17 cellular contexts compared by ENCODE assay signal in the genomic region with DNA sequence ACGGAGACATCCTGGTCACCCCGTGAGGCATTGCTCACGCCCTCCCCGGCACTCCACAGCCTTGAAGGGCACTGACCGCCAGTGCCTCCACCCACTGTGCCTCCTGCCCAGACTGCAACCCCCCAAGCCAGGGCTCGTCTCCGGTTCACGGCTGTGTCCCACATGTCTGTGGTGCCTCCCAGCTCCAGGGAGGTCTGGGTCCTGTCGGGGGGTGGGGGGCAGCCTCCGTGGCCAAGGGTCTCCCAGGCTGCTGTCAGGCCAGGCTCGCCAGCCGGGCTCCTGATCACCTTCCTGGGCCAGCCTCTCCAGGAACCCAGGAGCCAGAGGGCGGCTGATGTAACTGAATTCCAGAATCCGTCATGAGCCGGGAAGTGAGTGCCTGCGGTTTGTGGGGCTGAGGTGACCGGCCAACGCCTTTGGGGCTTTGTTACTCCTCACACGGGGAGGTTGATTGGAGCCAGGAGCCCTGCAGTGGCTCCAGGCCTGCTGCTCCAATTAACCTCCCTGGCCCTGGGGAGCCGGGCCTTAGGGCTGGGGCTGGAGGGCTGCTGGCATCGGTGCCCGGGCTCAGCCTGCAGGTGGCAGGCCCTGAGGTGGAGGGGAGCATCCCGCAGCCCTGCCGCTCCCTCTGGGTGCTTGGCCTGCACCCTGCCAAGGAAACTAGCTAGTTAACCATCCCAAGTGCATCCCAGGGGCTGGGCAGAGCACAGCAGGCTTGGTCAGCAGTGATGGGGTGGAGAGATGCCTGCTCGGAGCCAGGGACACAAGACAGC. TPM values are rescaled to one million over a fixed set of nuclear protein-coding genes. Genes with fewer than 3 reads are reported as not detected.
DNase-seq lines count a peak whose midpoint lies in the region; ATAC-seq and TF ChIP-seq lines count a peak whose summit lies in the region.
"Had no signal": no experiment of that assay in that cellular context is flagged by ENCODE, and none has a peak within 500 bp of the region (broad histone marks: within the 10 kb centered on the region; RNA-seq: fewer than 3 reads in every experiment).

No MANE protein-coding gene starts in this region.

- H3K27ac Mint-ChIP-seq in WTC11 (no peak overlapping the region), neural crest cell (ENCODE audit: unreplicated experiment) (peak overlapping the region; percentile 12)
- H3K27ac Mint-ChIP-seq in activated naive CD4-positive, alpha-beta T cell treated with anti-CD3 and anti-CD28 coated beads, Interleukin-2, amount 10 ng/mL, durations not matched to agents 7 days and 5 days, result no peak overlapping the region

- DNase-seq in AG20443 (ENCODE audit: low spot score) (peak; percentile 82), HK-2 (ENCODE audit: unreplicated experiment) (peak; percentile 51), WTC11 (ENCODE audit: low spot score) (no peak), neural crest cell (ENCODE audit: low read depth, low spot score) (no peak), GM10266 (ENCODE audit: extremely low spot score) (no peak)
- no peak for DNase-seq in stimulated activated CD4-positive, alpha-beta T cell treated with anti-CD3 and anti-CD28 coated beads, Interleukin-1b, Interleukin-23, amount 100 ng/mL, for 48 hours
- DNase-seq in activated naive CD4-positive, alpha-beta T cell treated with anti-CD3 and anti-CD28 coated beads, Interleukin-2, amount 10 ng/mL, durations not matched to agents 7 days and 5 days, result no peak
- DNase-seq: activated CD4-positive, alpha-beta T cell treated with anti-CD3 and anti-CD28 coated beads for 4 hours; activated naive CD4-positive, alpha-beta T cell treated with anti-CD3 and anti-CD28 coated beads, Interleukin-2, amount 50 U/mL, for 16 hours; DMS153; effector CD4-positive, alpha-beta T cell; left ventricle myocardium superior; NCI-H2081; NCI-H69; psoas muscle; stimulated activated CD4-positive, alpha-beta T cell treated with anti-CD3 and anti-CD28 coated beads, Interleukin-15, amount 100 ng/mL, for 24 hours had no signal

- H3K9me3 Mint-ChIP-seq in WTC11 (peaks cover 10% of the 10 kb centered on the region), neural crest cell (peaks cover 7% of the 10 kb centered on the region)
- peaks cover 10% of the 10 kb centered on the region for H3K9me3 Mint-ChIP-seq in activated naive CD4-positive, alpha-beta T cell treated with anti-CD3 and anti-CD28 coated beads, Interleukin-2, amount 10 ng/mL, durations not matched to agents 7 days and 5 days

- H3K27me3 Mint-ChIP-seq in WTC11 (ENCODE audit: low read depth) (peaks cover 70% of the 10 kb centered on the region), neural crest cell (ENCODE audit: low read depth) (peaks cover 17% of the 10 kb centered on the region)
- H3K27me3 Mint-ChIP-seq in activated naive CD4-positive, alpha-beta T cell treated with anti-CD3 and anti-CD28 coated beads, Interleukin-2, amount 10 ng/mL, durations not matched to agents 7 days and 5 days, result peaks cover 24% of the 10 kb centered on the region

- H3K36me3 Mint-ChIP-seq in WTC11 (peaks cover 9% of the 10 kb centered on the region), neural crest cell (ENCODE audit: low read depth) (peaks cover 4% of the 10 kb centered on the region)
- no peaks in the 10 kb centered on the region for H3K36me3 Mint-ChIP-seq in activated naive CD4-positive, alpha-beta T cell treated with anti-CD3 and anti-CD28 coated beads, Interleukin-2, amount 10 ng/mL, durations not matched to agents 7 days and 5 days

- H3K4me1 Mint-ChIP-seq in WTC11 (no peaks in the 10 kb centered on the region), neural crest cell (peaks cover 10% of the 10 kb centered on the region)
- H3K4me1 Mint-ChIP-seq in activated naive CD4-positive, alpha-beta T cell treated with anti-CD3 and anti-CD28 coated beads, Interleukin-2, amount 10 ng/mL, durations not matched to agents 7 days and 5 days, result peaks cover 12% of the 10 kb centered on the region

- TF ChIP-seq CTCF in WTC11 (IDR thresholded peaks at IDR 0.05), result no peak
- no peak for TF ChIP-seq CTCF in neural crest cell (conservative IDR thresholded peaks at IDR 0.05)
- no peak for TF ChIP-seq CTCF in GM10266 (IDR thresholded peaks at IDR 0.05; ENCODE audit: control insufficient read depth, insufficient read depth, low read depth, missing control alignments)

- POLR2A ChIA-PET in WTC11 (lab: Charles Lee), result no interaction called here

- H3K4me3 Mint-ChIP-seq in WTC11 (no peak overlapping the region), neural crest cell (no peak overlapping the region)
- no peak overlapping the region for H3K4me3 Mint-ChIP-seq in activated naive CD4-positive, alpha-beta T cell treated with anti-CD3 and anti-CD28 coated beads, Interleukin-2, amount 10 ng/mL, durations not matched to agents 7 days and 5 days

- ATAC-seq in WTC11 (no peak), GM21381 (IDR thresholded peaks at IDR 0.05; ENCODE audit: unreplicated experiment) (no peak)
- ATAC-seq: left ventricle myocardium superior, psoas muscle had no signal

- CTCF ChIA-PET in WTC11 (lab: Charles Lee), result no interaction called here
- CTCF ChIA-PET in activated naive CD4-positive, alpha-beta T cell treated with anti-CD3 and anti-CD28 coated beads, Interleukin-2, amount 10 ng/mL, durations not matched to agents 7 days and 5 days (lab: Charles Lee), result no interaction called here

TF ChIP-seq in WTC11, 78 proteins besides CTCF, POLR2A, EP300 and RAD21:
- peak; percentile 79 for TF ChIP-seq GABPB1 (CRISPR knock-in tag; IDR thresholded peaks at IDR 0.05)
- TF ChIP-seq, protein P1, sequence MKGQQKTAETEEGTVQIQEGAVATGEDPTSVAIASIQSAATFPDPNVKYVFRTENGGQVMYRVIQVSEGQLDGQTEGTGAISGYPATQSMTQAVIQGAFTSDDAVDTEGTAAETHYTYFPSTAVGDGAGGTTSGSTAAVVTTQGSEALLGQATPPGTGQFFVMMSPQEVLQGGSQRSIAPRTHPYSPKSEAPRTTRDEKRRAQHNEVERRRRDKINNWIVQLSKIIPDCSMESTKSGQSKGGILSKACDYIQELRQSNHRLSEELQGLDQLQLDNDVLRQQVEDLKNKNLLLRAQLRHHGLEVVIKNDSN (CRISPR knock-in tag; IDR thresholded peaks at IDR 0.05), result no peak

RNA-seq across cellular contexts. Expression of a gene that starts 36.4 kb away (rescaled TPM):
- total RNA-seq in WTC11 (2021) (120 to 129 TPM (median 126 TPM) in 3 replicates), neural crest cell (118 and 121 TPM in 2 replicates)

Comparison
In these comparisons a context has a peak if more than half of its experiments do, and no peak if none do; other contexts are left out.
1. DNase-seq: peak in AG20443 (single experiment) and HK-2 (single experiment); none in WTC11 (single experiment), neural crest cell (single experiment), stimulated activated CD4-positive, alpha-beta T cell treated with anti-CD3 and anti-CD28 coated beads, Interleukin-1b, Interleukin-23, amount 100 ng/mL, for 48 hours (single experiment), activated naive CD4-positive, alpha-beta T cell treated with anti-CD3 and anti-CD28 coated beads, Interleukin-2, amount 10 ng/mL, durations not matched to agents 7 days and 5 days (single experiment) and GM10266 (single experiment).